23 cellular contexts compared by ENCODE assay signal in genomic region chr6:35954335-35954734, GRCh38.
"Had no signal": no experiment of that assay in that cellular context is flagged by ENCODE, and none has a peak within 500 bp of the region (broad histone marks: within the 10 kb centered on the region; RNA-seq: fewer than 3 reads in every experiment).

No MANE protein-coding gene starts in this region.

- ATAC-seq: gastrocnemius medialis; heart left ventricle; left lung; naive thymus-derived CD8-positive, alpha-beta T cell; pancreas; right lobe of liver; stimulated activated naive CD8-positive, alpha-beta T cell treated with anti-CD3 and anti-CD28 coated beads, Interleukin-15, amount 100 ng/mL, for 72 hours had no signal

- H3K36me3 Mint-ChIP-seq: naive thymus-derived CD8-positive, alpha-beta T cell had no signal

- H3K9me3 Mint-ChIP-seq: naive thymus-derived CD8-positive, alpha-beta T cell; nephron progenitor cell; stimulated activated naive CD8-positive, alpha-beta T cell treated with anti-CD3 and anti-CD28 coated beads, Interleukin-15, amount 100 ng/mL, for 72 hours had no signal

- H3K4me1 ChIP-seq: gastrocnemius medialis, left lung, pancreas, right lobe of liver, suprapubic skin, vagina had no signal

- H3K27me3 ChIP-seq: dorsolateral prefrontal cortex, hepatocyte, left lung, pancreas, right lobe of liver, suprapubic skin, vagina had no signal

- DNase-seq: dorsolateral prefrontal cortex; effector CD4-positive, alpha-beta T cell; gastrocnemius medialis; heart left ventricle; kidney; left lung; mesendoderm; midbrain; naive thymus-derived CD8-positive, alpha-beta T cell; nephron progenitor cell; pancreas; stimulated activated CD4-positive, alpha-beta T cell treated with anti-CD3 and anti-CD28 coated beads, Interleukin-12 subunit alpha, Interleukin-12 subunit beta, amount 100 ng/mL, for 4 hours; stimulated activated CD4-positive, alpha-beta T cell treated with anti-CD3 and anti-CD28 coated beads, Interleukin-1b, Interleukin-23, amount 100 ng/mL, for 48 hours; stimulated activated CD4-positive, alpha-beta T cell treated with anti-CD3 and anti-CD28 coated beads, Interleukin-4, amount 100 ng/mL, for 1 hour; stimulated activated CD8-positive, alpha-beta memory T cell treated with anti-CD3 and anti-CD28 coated beads, Interleukin-4, amount 100 ng/mL, for 48 hours; stimulated activated naive CD4-positive, alpha-beta T cell; stimulated activated naive CD8-positive, alpha-beta T cell treated with anti-CD3 and anti-CD28 coated beads, Interleukin-15, amount 100 ng/mL, for 72 hours; trophoblast cell had no signal

- H3K36me3 ChIP-seq: gastrocnemius medialis, heart left ventricle, left lung, pancreas, right lobe of liver, suprapubic skin, vagina had no signal

- H3K4me3 ChIP-seq: dorsolateral prefrontal cortex, gastrocnemius medialis, heart left ventricle, hepatocyte, left lung, pancreas, right lobe of liver, smooth muscle cell, suprapubic skin, vagina had no signal

- H2AFZ ChIP-seq: hepatocyte had no signal

- H3K4me3 Mint-ChIP-seq: naive thymus-derived CD8-positive, alpha-beta T cell; nephron progenitor cell; stimulated activated naive CD8-positive, alpha-beta T cell treated with anti-CD3 and anti-CD28 coated beads, Interleukin-15, amount 100 ng/mL, for 72 hours had no signal

- H3K9me3 ChIP-seq: gastrocnemius medialis, heart left ventricle, left lung, pancreas, right lobe of liver, suprapubic skin, vagina had no signal

- H3K4me2 ChIP-seq: hepatocyte, smooth muscle cell had no signal

- H3K79me2 ChIP-seq: hepatocyte had no signal

- H3K27ac Mint-ChIP-seq: naive thymus-derived CD8-positive, alpha-beta T cell; nephron progenitor cell; stimulated activated naive CD8-positive, alpha-beta T cell treated with anti-CD3 and anti-CD28 coated beads, Interleukin-15, amount 100 ng/mL, for 72 hours had no signal

- H3K27ac ChIP-seq: dorsolateral prefrontal cortex, gastrocnemius medialis, heart left ventricle, hepatocyte, left lung, pancreas, right lobe of liver, suprapubic skin, vagina had no signal
